In genomic region chr10:6108631-6109443, GRCh38 we compare ENCODE assay signal across 9 cellular contexts. TPM values are rescaled to one million over a fixed set of nuclear protein-coding genes. Genes with fewer than 3 reads are reported as not detected.
DNase-seq lines count a peak whose midpoint lies in the region; ATAC-seq and TF ChIP-seq lines count a peak whose summit lies in the region.
"Had no signal": no experiment of that assay in that cellular context is flagged by ENCODE, and none has a peak within 500 bp of the region (broad histone marks: within the 10 kb centered on the region; RNA-seq: fewer than 3 reads in every experiment).

No MANE protein-coding gene starts in this region.

- H4K20me1 ChIP-seq in Loucy (ENCODE audit: insufficient read depth, low read length, poor library complexity, severe bottlenecking): peaks cover 8% of the 10 kb centered on the region

- H3F3A ChIP-seq in Loucy (ENCODE audit: low read depth): no peaks in the 10 kb centered on the region

- H3K27ac Mint-ChIP-seq in activated T-cell treated with anti-CD3 and anti-CD28 coated beads, Interleukin-2, amount 50 U/mL, for 72 hours: peak overlapping the region; percentile 91
- H3K27ac Mint-ChIP-seq: stimulated activated naive B cell treated with anti-CD40 and anti-IgM and Interleukin-4, amounts not matched to agents 10 μg/mL and 1 μg/mL and 100 μg/mL, for 72 hours had no signal

- peak; percentile 32 to 56 for ATAC-seq in activated T-cell treated with anti-CD3 and anti-CD28 coated beads, Interleukin-2, amount 50 U/mL, for 72 hours (replicated peaks in 1 of 2)
- ATAC-seq in foreskin keratinocyte (peak; percentile 44), HG02623 (IDR thresholded peaks at IDR 0.05; ENCODE audit: unreplicated experiment) (no peak)

- H3K9me3 Mint-ChIP-seq in activated T-cell treated with anti-CD3 and anti-CD28 coated beads, Interleukin-2, amount 50 U/mL, for 72 hours: no peaks in the 10 kb centered on the region
- H3K9me3 Mint-ChIP-seq: stimulated activated naive B cell treated with anti-CD40 and anti-IgM and Interleukin-4, amounts not matched to agents 10 μg/mL and 1 μg/mL and 100 μg/mL, for 72 hours had no signal

- peaks cover 27% of the 10 kb centered on the region for H3K4me1 Mint-ChIP-seq in activated T-cell treated with anti-CD3 and anti-CD28 coated beads, Interleukin-2, amount 50 U/mL, for 72 hours (ENCODE audit: low read depth)

- DNase-seq in SKM-1 treated with dmso at 0.1 percent for 144 hours (lab: John Stamatoyannopoulos, UW; ENCODE audit: unreplicated experiment): peak; percentile 18
- DNase-seq in SKM-1 (lab: John Stamatoyannopoulos, UW; ENCODE audit: unreplicated experiment): no peak
- DNase-seq in activated T-cell treated with anti-CD3 and anti-CD28 coated beads, Interleukin-2, amount 50 U/mL, for 72 hours: peak; percentile 41 to 46
- DNase-seq in foreskin keratinocyte: peak in 1 of 2 donors; percentile 32
- no peak for DNase-seq in prostate gland (ENCODE audit: low spot score)
- DNase-seq in DMS153 (lab: John Stamatoyannopoulos, UW): no peak
- DNase-seq: stimulated activated naive B cell treated with anti-CD40 and anti-IgM and Interleukin-4, amounts not matched to agents 10 μg/mL and 1 μg/mL and 100 μg/mL, for 72 hours had no signal

- H3K79me2 ChIP-seq in Loucy (ENCODE audit: insufficient read depth, low read length): peaks cover 32% of the 10 kb centered on the region

- 39% methylated on average over 12 of the region's 12 CpGs for WGBS in prostate gland

- TF ChIP-seq CTCF in Loucy (conservative IDR thresholded peaks at IDR 0.05; ENCODE audit: low read length): peak; percentile 80
- peak; percentile 83 for TF ChIP-seq CTCF in foreskin keratinocyte (conservative IDR thresholded peaks at IDR 0.05)
- TF ChIP-seq CTCF in prostate gland (IDR thresholded peaks at IDR 0.05): peak; percentile 35 to 82 (median 75)

- H3K9me3 ChIP-seq in Loucy (ENCODE audit: insufficient read depth, low read depth, low read length) (no peaks in the 10 kb centered on the region), prostate gland (no peaks in the 10 kb centered on the region)

- H3K36me3 ChIP-seq in Loucy (ENCODE audit: insufficient read depth, low read length) (peaks cover 91% of the 10 kb centered on the region), prostate gland (peaks cover 0 to 4% of the 10 kb centered on the region in 2 donors)

- H3K4me3 Mint-ChIP-seq in activated T-cell treated with anti-CD3 and anti-CD28 coated beads, Interleukin-2, amount 50 U/mL, for 72 hours: peak overlapping the region in 1 of 2 donors; percentile 67
- H3K4me3 Mint-ChIP-seq: stimulated activated naive B cell treated with anti-CD40 and anti-IgM and Interleukin-4, amounts not matched to agents 10 μg/mL and 1 μg/mL and 100 μg/mL, for 72 hours had no signal

- peaks cover 23 to 52% of the 10 kb centered on the region in 2 donors for H3K36me3 Mint-ChIP-seq in activated T-cell treated with anti-CD3 and anti-CD28 coated beads, Interleukin-2, amount 50 U/mL, for 72 hours (ENCODE audit: insufficient read depth in 2 of 2)

- H3K4me1 ChIP-seq in Loucy (ENCODE audit: insufficient read depth, low read length, poor library complexity, severe bottlenecking) (no peaks in the 10 kb centered on the region), foreskin keratinocyte (no peaks in the 10 kb centered on the region), prostate gland (replicated peaks) (no peaks in the 10 kb centered on the region)

- no peak overlapping the region for H3K4me2 ChIP-seq in Loucy (ENCODE audit: low read depth, low read length, poor library complexity, severe bottlenecking)

- H3K9me2 ChIP-seq in Loucy (replicated peaks; ENCODE audit: low read depth, low read length): no peaks in the 10 kb centered on the region

- H2AFZ ChIP-seq in Loucy (ENCODE audit: low read length): no peak overlapping the region

- no peak for TF ChIP-seq POLR2A in prostate gland (IDR thresholded peaks at IDR 0.05)

- no peaks in the 10 kb centered on the region for H3K27me3 Mint-ChIP-seq in activated T-cell treated with anti-CD3 and anti-CD28 coated beads, Interleukin-2, amount 50 U/mL, for 72 hours (ENCODE audit: low read depth)
- H3K27me3 Mint-ChIP-seq: stimulated activated naive B cell treated with anti-CD40 and anti-IgM and Interleukin-4, amounts not matched to agents 10 μg/mL and 1 μg/mL and 100 μg/mL, for 72 hours had no signal

- H3K4me3 ChIP-seq in Loucy (ENCODE audit: low read length, poor library complexity, severe bottlenecking) (no peak overlapping the region), prostate gland (no peak overlapping the region)

- H3K27me3 ChIP-seq in Loucy (ENCODE audit: insufficient read depth, low read length, poor library complexity, severe bottlenecking) (no peaks in the 10 kb centered on the region), foreskin keratinocyte (no peaks in the 10 kb centered on the region), prostate gland (replicated peaks; ENCODE audit: insufficient read depth) (no peaks in the 10 kb centered on the region)

- intact Hi-C loops in prostate gland (cut with DNase I): loop anchor here (2.0 kb wide), 3 partner anchors 42 to 292 kb away; partner anchors contain the start of gene PFKFB3

- no peak overlapping the region for H3K27ac ChIP-seq in foreskin keratinocyte
- peak overlapping the region in 1 of 2 donors; percentile 50 for H3K27ac ChIP-seq in prostate gland

- H3K9ac ChIP-seq in Loucy (ENCODE audit: low read depth, low read length, poor library complexity, severe bottlenecking): no peak overlapping the region

RNA-seq across cellular contexts. Expression of gene RBM17, which starts 20.0 kb away (rescaled TPM):
- 100 to 1,000 TPM; 156 to 200 TPM for total RNA-seq in activated T-cell treated with anti-CD3 and anti-CD28 coated beads, Interleukin-2, amount 50 U/mL, for 72 hours
- 65.9 and 87.2 TPM in 2 replicates for total RNA-seq in foreskin keratinocyte
- 81.3 and 105 TPM in 2 replicates for polyA plus RNA-seq in foreskin keratinocyte
- total RNA-seq in prostate gland: 10 to 100 TPM; 40.5 to 59.2 TPM

RNA-seq across cellular contexts. Expression of gene IL2RA, which starts 46.7 kb away (rescaled TPM):
- total RNA-seq in activated T-cell treated with anti-CD3 and anti-CD28 coated beads, Interleukin-2, amount 50 U/mL, for 72 hours: 1,000 to 10,000 TPM in 1 of 2 donors, 100 to 1,000 TPM in 1; 848 to 1,110 TPM
- not detected in 2 replicates for total RNA-seq in foreskin keratinocyte
- polyA plus RNA-seq in foreskin keratinocyte: not detected in 2 replicates
- total RNA-seq in prostate gland: 1 to 10 TPM in 1 of 2 donors, not detected in 1; 1.9 TPM

Comparison
In these comparisons a context has a peak if more than half of its experiments do, and no peak if none do; other contexts are left out.
1. DNase-seq: peak in SKM-1 treated with dmso at 0.1 percent for 144 hours (single experiment) and activated T-cell treated with anti-CD3 and anti-CD28 coated beads, Interleukin-2, amount 50 U/mL, for 72 hours (2 of 2); none in SKM-1 (single experiment), prostate gland (single experiment) and DMS153 (single experiment).
2. RNA of gene IL2RA, which starts 46.7 kb away (total RNA-seq): 848 to 1,110 TPM in activated T-cell treated with anti-CD3 and anti-CD28 coated beads, Interleukin-2, amount 50 U/mL, for 72 hours; 1.9 TPM in prostate gland and not detected in foreskin keratinocyte; every median in the first group is over 100 times any median in the second.
3. Peak in every context shown above with its lines, with median percentiles within 50 percentile points of each other: CTCF ChIP-seq.